In genomic region chr6:24287239-24287638, GRCh38 we compare ENCODE assay signal across 32 cellular contexts.
"Had no signal": no experiment of that assay in that cellular context is flagged by ENCODE, and none has a peak within 500 bp of the region (broad histone marks: within the 10 kb centered on the region; RNA-seq: fewer than 3 reads in every experiment).

No MANE protein-coding gene starts in this region.

- H3K9me3 ChIP-seq: MG63 had no signal

- DNase-seq: Karpas-422, Kasumi-1, KG1, MG63, MM.1S, MV-4-11, NCI-H1048, NCI-H1092, NCI-H1092 treated with DMSO at 0.1 percent for 48 hours, NCI-H1105, NCI-H1105 treated with DMSO at 0.1 percent for 48 hours, NCI-H1417, NCI-H1417 treated with DMSO at 0.1 percent for 48 hours, NCI-H1436, NCI-H1436 treated with DMSO at 0.1 percent for 48 hours, NCI-H146, NCI-H1694 treated with DMSO at 0.1 percent for 48 hours, NCI-H187, NCI-H187 treated with DMSO at 0.1 percent for 48 hours, NCI-H1930, NCI-H2029, NCI-H2029 treated with DMSO at 0.1 percent for 48 hours, NCI-H2081, NCI-H2081 treated with DMSO at 0.1 percent for 48 hours, NCI-H2107, NCI-H2227 treated with DMSO at 0.1 percent for 48 hours, NCI-H226, NCI-H345, NCI-H446, NCI-H446 treated with DMSO at 0.1 percent for 48 hours, NCI-H510A had no signal

- H3K9ac ChIP-seq: KMS-11 had no signal

- H3K27me3 ChIP-seq: MG63 had no signal

- H3K27ac ChIP-seq: KMS-11 had no signal

- H3K4me2 ChIP-seq: KMS-11 had no signal

- H3K36me3 ChIP-seq: MG63 had no signal

- H3K4me3 ChIP-seq: MG63 had no signal
